In genomic region chr20:23293689-23294088, GRCh38 we compare ENCODE assay signal across 2 cellular contexts.
TF ChIP-seq lines count a peak whose summit lies in the region.

No MANE protein-coding gene starts in this region.

TF ChIP-seq in liver, 16 proteins besides CTCF, POLR2A, EP300 and RAD21:
- TF ChIP-seq GABPA (IDR thresholded peaks at IDR 0.05 in 1 of 2, conservative IDR thresholded peaks at IDR 0.05 in 1 of 2) (no peak), RXRA (IDR thresholded peaks at IDR 0.05) (peak; percentile 79 to 90), SP1 (IDR thresholded peaks at IDR 0.05) (peak; percentile 73), ZBTB33 (IDR thresholded peaks at IDR 0.05) (no peak), NR2F2 (IDR thresholded peaks at IDR 0.05) (peak; percentile 97)

TF ChIP-seq in HepG2, 621 proteins besides CTCF, POLR2A, EP300 and RAD21 (continued from another document):
- TF ChIP-seq ZNF382 (CRISPR knock-in tag; IDR thresholded peaks at IDR 0.05; ENCODE audit: borderline replicate concordance) = no peak
- no peak for TF ChIP-seq ZNF674 (CRISPR knock-in tag; IDR thresholded peaks at IDR 0.05; ENCODE audit: low read depth)
- TF ChIP-seq ZNF343 (CRISPR knock-in tag; IDR thresholded peaks at IDR 0.05) = no peak
- no peak for TF ChIP-seq ZBTB38 (CRISPR knock-in tag; IDR thresholded peaks at IDR 0.05)
- TF ChIP-seq ZSCAN22 (CRISPR knock-in tag; IDR thresholded peaks at IDR 0.05) = no peak
- no peak for TF ChIP-seq ZNF331 (CRISPR knock-in tag; IDR thresholded peaks at IDR 0.05)
- no peak for TF ChIP-seq MXD3 (CRISPR knock-in tag; IDR thresholded peaks at IDR 0.05)
- TF ChIP-seq NFE2L1 (CRISPR knock-in tag; IDR thresholded peaks at IDR 0.05; ENCODE audit: borderline replicate concordance) = no peak
- TF ChIP-seq PPARG (CRISPR knock-in tag; conservative IDR thresholded peaks at IDR 0.05) = no peak
- no peak for TF ChIP-seq ZUFSP (CRISPR knock-in tag; IDR thresholded peaks at IDR 0.05; ENCODE audit: borderline replicate concordance)
- TF ChIP-seq, protein P1, sequence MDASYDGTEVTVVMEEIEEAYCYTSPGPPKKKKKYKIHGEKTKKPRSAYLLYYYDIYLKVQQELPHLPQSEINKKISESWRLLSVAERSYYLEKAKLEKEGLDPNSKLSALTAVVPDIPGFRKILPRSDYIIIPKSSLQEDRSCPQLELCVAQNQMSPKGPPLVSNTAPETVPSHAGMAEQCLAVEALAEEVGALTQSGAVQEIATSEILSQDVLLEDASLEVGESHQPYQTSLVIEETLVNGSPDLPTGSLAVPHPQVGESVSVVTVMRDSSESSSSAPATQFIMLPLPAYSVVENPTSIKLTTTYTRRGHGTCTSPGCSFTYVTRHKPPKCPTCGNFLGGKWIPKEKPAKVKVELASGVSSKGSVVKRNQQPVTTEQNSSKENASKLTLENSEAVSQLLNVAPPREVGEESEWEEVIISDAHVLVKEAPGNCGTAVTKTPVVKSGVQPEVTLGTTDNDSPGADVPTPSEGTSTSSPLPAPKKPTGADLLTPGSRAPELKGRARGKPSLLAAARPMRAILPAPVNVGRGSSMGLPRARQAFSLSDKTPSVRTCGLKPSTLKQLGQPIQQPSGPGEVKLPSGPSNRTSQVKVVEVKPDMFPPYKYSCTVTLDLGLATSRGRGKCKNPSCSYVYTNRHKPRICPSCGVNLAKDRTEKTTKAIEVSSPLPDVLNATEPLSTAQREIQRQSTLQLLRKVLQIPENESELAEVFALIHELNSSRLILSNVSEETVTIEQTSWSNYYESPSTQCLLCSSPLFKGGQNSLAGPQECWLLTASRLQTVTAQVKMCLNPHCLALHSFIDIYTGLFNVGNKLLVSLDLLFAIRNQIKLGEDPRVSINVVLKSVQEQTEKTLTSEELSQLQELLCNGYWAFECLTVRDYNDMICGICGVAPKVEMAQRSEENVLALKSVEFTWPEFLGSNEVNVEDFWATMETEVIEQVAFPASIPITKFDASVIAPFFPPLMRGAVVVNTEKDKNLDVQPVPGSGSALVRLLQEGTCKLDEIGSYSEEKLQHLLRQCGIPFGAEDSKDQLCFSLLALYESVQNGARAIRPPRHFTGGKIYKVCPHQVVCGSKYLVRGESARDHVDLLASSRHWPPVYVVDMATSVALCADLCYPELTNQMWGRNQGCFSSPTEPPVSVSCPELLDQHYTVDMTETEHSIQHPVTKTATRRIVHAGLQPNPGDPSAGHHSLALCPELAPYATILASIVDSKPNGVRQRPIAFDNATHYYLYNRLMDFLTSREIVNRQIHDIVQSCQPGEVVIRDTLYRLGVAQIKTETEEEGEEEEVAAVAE (CRISPR knock-in tag; IDR thresholded peaks at IDR 0.05; ENCODE audit: borderline replicate concordance) = no peak
- no peak for TF ChIP-seq ZNF761 (CRISPR knock-in tag; conservative IDR thresholded peaks at IDR 0.05)
